Comparison of ENCODE assay signal across 18 cellular contexts in genomic region chr3:161412117-161412516, GRCh38. TPM values are rescaled to one million over a fixed set of nuclear protein-coding genes. Genes with fewer than 3 reads are reported as not detected.
"Had no signal": no experiment of that assay in that cellular context is flagged by ENCODE, and none has a peak within 500 bp of the region (broad histone marks: within the 10 kb centered on the region; RNA-seq: fewer than 3 reads in every experiment).

No MANE protein-coding gene starts in this region.

- H3K36me3 Mint-ChIP-seq: stimulated activated effector memory CD8-positive, alpha-beta T cell treated with anti-CD3 and anti-CD28 coated beads, Interleukin-12 subunit alpha, Interleukin-12 subunit beta, amount 100 ng/mL, for 72 hours had no signal

- H3K36me3 ChIP-seq: brain microvascular endothelial cell, gastrocnemius medialis, pancreas, right atrium auricular region, tibial nerve had no signal

- H3K27ac ChIP-seq: brain microvascular endothelial cell, gastrocnemius medialis, right atrium auricular region, tibial nerve had no signal

- ATAC-seq: activated CD4-positive, CD25-positive, alpha-beta regulatory T cell treated with anti-CD3 and anti-CD28 coated beads, Interleukin-2, amount 50 U/mL, for 24 hours; activated naive CD4-positive, alpha-beta T cell treated with anti-CD3 and anti-CD28 coated beads, Interleukin-2, amount 50 U/mL, for 72 hours; gastrocnemius medialis; left ventricle myocardium superior; pancreas; stimulated activated effector memory CD8-positive, alpha-beta T cell treated with anti-CD3 and anti-CD28 coated beads, Interleukin-12 subunit alpha, Interleukin-12 subunit beta, amount 100 ng/mL, for 72 hours had no signal

- DNase-seq: activated CD4-positive, alpha-beta T cell treated with anti-CD3 and anti-CD28 coated beads, Interleukin-2, amount 50 U/mL, for 4 hours; activated T-cell treated with anti-CD3 and anti-CD28 coated beads, Interleukin-2, amount 50 U/mL, for 1 hour; amygdala; brain microvascular endothelial cell; gastrocnemius medialis; kidney; left ventricle myocardium superior; pancreas; SW 1271 had no signal

- H3K9me3 ChIP-seq: gastrocnemius medialis, pancreas, right atrium auricular region, tibial nerve had no signal

- H3K9me3 Mint-ChIP-seq: activated naive CD4-positive, alpha-beta T cell treated with anti-CD3 and anti-CD28 coated beads, Interleukin-2, amount 50 U/mL, for 72 hours; stimulated activated effector memory CD8-positive, alpha-beta T cell treated with anti-CD3 and anti-CD28 coated beads, Interleukin-12 subunit alpha, Interleukin-12 subunit beta, amount 100 ng/mL, for 72 hours; T-helper 2 cell treated with Interferon-gamma antibody and Interleukin-4, amounts not matched to agents 5 μg/mL and 100 μg/mL, for 36 hours had no signal

- H3K4me1 Mint-ChIP-seq: stimulated activated effector memory CD8-positive, alpha-beta T cell treated with anti-CD3 and anti-CD28 coated beads, Interleukin-12 subunit alpha, Interleukin-12 subunit beta, amount 100 ng/mL, for 72 hours had no signal

- H3K4me3 Mint-ChIP-seq: stimulated activated effector memory CD8-positive, alpha-beta T cell treated with anti-CD3 and anti-CD28 coated beads, Interleukin-12 subunit alpha, Interleukin-12 subunit beta, amount 100 ng/mL, for 72 hours; T-helper 2 cell treated with Interferon-gamma antibody and Interleukin-4, amounts not matched to agents 5 μg/mL and 100 μg/mL, for 36 hours had no signal

- H3K4me3 ChIP-seq: gastrocnemius medialis, pancreas, right atrium auricular region, tibial nerve had no signal

- H3K27me3 ChIP-seq: brain microvascular endothelial cell, gastrocnemius medialis, pancreas, right atrium auricular region, tibial nerve had no signal

- H3K27ac Mint-ChIP-seq: activated naive CD4-positive, alpha-beta T cell treated with anti-CD3 and anti-CD28 coated beads, Interleukin-2, amount 50 U/mL, for 72 hours; stimulated activated effector memory CD8-positive, alpha-beta T cell treated with anti-CD3 and anti-CD28 coated beads, Interleukin-12 subunit alpha, Interleukin-12 subunit beta, amount 100 ng/mL, for 72 hours; T-helper 2 cell treated with Interferon-gamma antibody and Interleukin-4, amounts not matched to agents 5 μg/mL and 100 μg/mL, for 36 hours had no signal

RNA-seq across cellular contexts. Expression of gene SPTSSB, which starts 40.8 kb away (rescaled TPM):
- total RNA-seq: activated naive CD4-positive, alpha-beta T cell treated with anti-CD3 and anti-CD28 coated beads, Interleukin-2, amount 50 U/mL, for 72 hours; chondrocyte; dermis microvascular lymphatic vessel endothelial cell; gastrocnemius medialis; right atrium auricular region had no signal
- polyA plus RNA-seq: fibroblast of lung had no signal
